Comparison of ENCODE assay signal across 4 cellular contexts in the genomic region with DNA sequence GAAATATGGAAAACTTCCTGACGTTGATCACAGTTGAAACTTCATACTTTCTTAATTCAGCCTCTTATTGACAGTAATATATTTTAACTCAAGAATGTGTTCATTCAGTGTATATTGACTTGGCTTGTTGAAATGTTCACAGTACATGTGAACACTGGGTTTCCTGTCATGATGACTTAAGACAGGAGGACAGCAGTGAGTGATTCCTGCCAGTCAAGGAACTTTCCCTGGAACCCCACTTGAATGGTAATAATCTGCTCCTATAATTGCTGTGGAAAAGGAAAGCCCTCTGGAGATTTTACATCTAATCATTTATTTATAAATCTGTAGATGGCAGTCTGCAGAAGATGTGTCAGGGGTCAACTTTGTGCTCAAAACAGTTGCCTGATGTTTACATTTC.
"Had no signal": no experiment of that assay in that cellular context is flagged by ENCODE, and none has a peak within 500 bp of the region (broad histone marks: within the 10 kb centered on the region; RNA-seq: fewer than 3 reads in every experiment).

No MANE protein-coding gene starts in this region.

- H3K27me3 Mint-ChIP-seq: IgD-negative memory B cell had no signal

- H3K27ac Mint-ChIP-seq: IgD-negative memory B cell had no signal

- DNase-seq: IMR-90 had no signal

- H3K27ac ChIP-seq: HL-60 had no signal

- H3K4me3 ChIP-seq: K562 had no signal

- H3K4me3 Mint-ChIP-seq: IgD-negative memory B cell had no signal
